ENCODE assay signal across 14 cellular contexts in the genomic region with DNA sequence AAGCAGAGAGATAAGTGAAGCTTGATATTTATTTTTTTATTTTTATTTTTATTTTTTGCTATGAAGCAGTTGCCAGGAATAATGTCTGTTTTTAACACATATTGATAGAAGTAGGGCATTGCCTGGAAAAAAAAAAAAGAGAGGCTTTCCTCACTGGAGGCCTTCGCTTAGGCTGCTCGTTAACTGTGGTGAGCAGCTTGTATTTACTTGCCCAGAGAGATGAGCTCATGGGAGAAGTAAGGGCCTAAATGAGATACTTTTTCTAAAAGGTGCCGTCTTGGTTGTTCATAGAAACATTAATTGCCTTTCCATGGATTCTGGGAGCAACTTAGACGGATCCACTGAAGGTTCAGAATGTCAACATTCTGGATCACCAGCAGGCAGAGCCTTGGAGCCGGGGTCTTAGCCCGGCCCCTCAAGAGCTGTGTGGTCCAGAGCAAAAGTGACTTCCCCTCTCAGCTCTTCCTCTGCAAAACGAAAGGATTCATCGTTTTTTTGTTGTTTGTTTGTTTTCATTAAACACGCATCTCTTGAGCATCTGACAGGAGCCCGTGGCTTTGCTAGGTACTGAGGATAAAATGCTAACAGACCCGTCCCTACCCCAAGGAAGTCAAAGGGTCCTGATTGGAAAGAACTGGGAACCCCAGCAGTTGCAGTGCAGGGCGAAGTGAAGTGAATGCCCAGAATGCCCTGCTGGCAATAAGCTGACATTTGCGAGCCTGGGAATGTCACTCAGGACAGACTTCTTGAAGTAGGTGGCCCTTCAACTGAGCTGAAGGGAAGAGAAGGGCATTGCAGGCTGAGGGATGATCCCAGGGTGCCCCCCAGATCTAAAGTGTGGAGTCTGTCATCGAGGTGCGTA.
"Had no signal": no experiment of that assay in that cellular context is flagged by ENCODE, and none has a peak within 500 bp of the region (broad histone marks: within the 10 kb centered on the region; RNA-seq: fewer than 3 reads in every experiment).

No MANE protein-coding gene starts in this region.

- H3K9me3 ChIP-seq: ascending aorta, left lung, prostate gland, spleen, thoracic aorta had no signal

- FAIRE-seq: kidney had no signal

- H2AFZ ChIP-seq: hepatocyte had no signal

- H3K27ac ChIP-seq: ascending aorta, hepatocyte, left lung, prostate gland, spleen, thoracic aorta had no signal

- H3K27me3 ChIP-seq: ascending aorta, dorsolateral prefrontal cortex, hepatocyte, left lung, spleen had no signal

- H3K4me2 ChIP-seq: hepatocyte had no signal

- H3K4me3 ChIP-seq: ascending aorta, hepatocyte, left lung, prostate gland, spleen, thoracic aorta had no signal

- H3K36me3 ChIP-seq: ascending aorta, left lung, prostate gland, spleen, thoracic aorta had no signal

- H3K4me1 ChIP-seq: ascending aorta, prostate gland had no signal

- DNase-seq: activated CD4-positive, alpha-beta T cell treated with anti-CD3 and anti-CD28 coated beads, Interleukin-2, amount 10 ng/mL, durations not matched to agents 7 days and 5 days; activated CD4-positive, CD25-positive, alpha-beta regulatory T cell; activated naive CD4-positive, alpha-beta T cell treated with anti-CD3 and anti-CD28 coated beads for 36 hours; activated naive CD8-positive, alpha-beta T cell treated with anti-CD3 and anti-CD28 coated beads, Interleukin-2, amount 50 U/mL, for 24 hours; kidney; left lung; mesenchymal stem cell; spleen; stimulated activated naive CD8-positive, alpha-beta T cell treated with anti-CD3 and anti-CD28 coated beads, Interleukin-15, amount 100 ng/mL, for 72 hours had no signal
